In the genomic region with DNA sequence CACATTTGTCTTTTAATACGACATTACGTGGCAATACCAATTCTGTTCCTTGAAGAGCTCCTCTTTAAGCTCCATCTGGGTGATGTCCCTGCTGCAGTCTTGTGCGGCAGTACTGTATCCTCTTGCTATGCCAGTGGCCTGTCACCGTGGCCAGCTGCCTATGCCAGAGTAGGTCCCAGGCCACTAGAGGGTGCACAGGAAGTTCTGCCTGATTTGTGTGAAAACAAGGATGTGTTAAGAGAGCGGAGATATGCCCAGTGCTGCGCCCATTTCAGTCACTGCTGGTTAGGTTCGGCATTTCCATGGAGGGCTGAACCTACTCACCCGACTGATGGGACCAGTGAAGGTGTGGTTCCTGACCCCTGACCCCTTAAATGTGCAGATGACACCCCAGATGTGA, we compare ENCODE assay signal across 8 cellular contexts. TPM values are rescaled to one million over a fixed set of nuclear protein-coding genes. Genes with fewer than 3 reads are reported as not detected.
DNase-seq lines count a peak whose midpoint lies in the region; ATAC-seq lines count a peak whose summit lies in the region.

No MANE protein-coding gene starts in this region.

- H3K4me2 ChIP-seq in Karpas-422 (ENCODE audit: low read depth, low read length, poor library complexity, severe bottlenecking) = no peak overlapping the region

- DNase-seq in CD1c-positive myeloid dendritic cell (ENCODE audit: extremely low spot score) (peak; percentile 31), HuH-7 (ENCODE audit: low spot score) (peak; percentile 44), cerebellar cortex (ENCODE audit: low spot score) (peak; percentile 52), middle frontal gyrus (ENCODE audit: extremely low spot score, low spot score) (peak; percentile 40), T-helper 9 cell (no peak), Karpas-422 (no peak)
- DNase-seq in NK-92 treated with Interleukin-12 subunit alpha and Interleukin-12 subunit beta, amount 100 ng/mL, for 24 hours (lab: John Stamatoyannopoulos, UW) = no peak

- no peaks in the 10 kb centered on the region for H3K9me3 ChIP-seq in Karpas-422 (ENCODE audit: low read length)

- H2AFZ ChIP-seq in Karpas-422 (ENCODE audit: low read length) = no peak overlapping the region

- no peak for ATAC-seq in GM19395 (IDR thresholded peaks at IDR 0.05; ENCODE audit: unreplicated experiment)

- no peak overlapping the region for H3K27ac ChIP-seq in Karpas-422 (ENCODE audit: low read length)

- H3K27me3 ChIP-seq in Karpas-422 (ENCODE audit: low read length) = no peaks in the 10 kb centered on the region

- H3K4me3 ChIP-seq in Karpas-422 (ENCODE audit: low read length) = no peak overlapping the region

- no peaks in the 10 kb centered on the region for H3K9me2 ChIP-seq in Karpas-422 (replicated peaks; ENCODE audit: insufficient read depth, low read length)

- no peaks in the 10 kb centered on the region for H4K20me1 ChIP-seq in Karpas-422 (ENCODE audit: insufficient read depth, low read depth, low read length)

- H3K9ac ChIP-seq in Karpas-422 (ENCODE audit: low read length) = no peak overlapping the region

- no peaks in the 10 kb centered on the region for H3K36me3 ChIP-seq in Karpas-422 (ENCODE audit: insufficient read depth, low read length)

- no peaks in the 10 kb centered on the region for H3K4me1 ChIP-seq in Karpas-422 (ENCODE audit: low read length)

- peaks cover 70% of the 10 kb centered on the region for H3K79me2 ChIP-seq in Karpas-422 (ENCODE audit: low read length)

RNA-seq across cellular contexts. Expression of a gene that starts 25.2 kb away (rescaled TPM):
- 21.2 and 24.3 TPM in 2 replicates for total RNA-seq in Karpas-422 (2014; rRNA removed; shearing (Covaris generic); ENCODE audit: low replicate concordance)

RNA-seq across cellular contexts. Expression of a gene that starts 26.8 kb away (rescaled TPM):
- total RNA-seq in Karpas-422 (2014; rRNA removed; shearing (Covaris generic); ENCODE audit: low replicate concordance) = 40.2 and 76.7 TPM in 2 replicates

Comparison
In these comparisons a context has a peak if more than half of its experiments do, and no peak if none do; other contexts are left out.
1. DNase-seq: peak in CD1c-positive myeloid dendritic cell (single experiment), HuH-7 (single experiment), cerebellar cortex (single experiment) and middle frontal gyrus (single experiment); none in NK-92 treated with Interleukin-12 subunit alpha and Interleukin-12 subunit beta, amount 100 ng/mL, for 24 hours (single experiment), T-helper 9 cell (single experiment) and Karpas-422 (single experiment).